Comparison of ENCODE assay signal across 24 cellular contexts in genomic region chr11:50178732-50179131, GRCh38.
"Had no signal": no experiment of that assay in that cellular context is flagged by ENCODE, and none has a peak within 500 bp of the region (broad histone marks: within the 10 kb centered on the region; RNA-seq: fewer than 3 reads in every experiment).

No MANE protein-coding gene starts in this region.

- H3K36me3 ChIP-seq: gastrocnemius medialis, left lung, lower lobe of right lung, spleen, thoracic aorta, uterus had no signal

- H3K27me3 Mint-ChIP-seq: activated naive CD4-positive, alpha-beta T cell treated with anti-CD3 and anti-CD28 coated beads, Interleukin-2, amount 10 ng/mL, durations not matched to agents 7 days and 5 days; naive thymus-derived CD8-positive, alpha-beta T cell; T-helper 17 cell had no signal

- H3K4me1 Mint-ChIP-seq: activated naive CD4-positive, alpha-beta T cell treated with anti-CD3 and anti-CD28 coated beads, Interleukin-2, amount 10 ng/mL, durations not matched to agents 7 days and 5 days; naive thymus-derived CD8-positive, alpha-beta T cell; T-helper 17 cell had no signal

- H3K27me3 ChIP-seq: gastrocnemius medialis, left lung, spleen, uterus had no signal

- H3K4me3 ChIP-seq: gastrocnemius medialis, left lung, lower lobe of right lung, spleen, thoracic aorta, uterus had no signal

- H3K27ac Mint-ChIP-seq: activated naive CD4-positive, alpha-beta T cell treated with anti-CD3 and anti-CD28 coated beads, Interleukin-2, amount 10 ng/mL, durations not matched to agents 7 days and 5 days; naive thymus-derived CD8-positive, alpha-beta T cell; T-helper 17 cell had no signal

- FAIRE-seq: endometrium, islet of Langerhans had no signal

- ATAC-seq: gastrocnemius medialis, left lung, lower lobe of right lung, right cardiac atrium, SK-N-SH treated with all-trans-retinoic acid at 6 μM for 48 hours, T-helper 17 cell had no signal

- DNase-seq: activated CD4-positive, alpha-beta T cell treated with anti-CD3 and anti-CD28 coated beads, Interleukin-2, amount 50 U/mL, for 48 hours; activated effector memory CD4-positive, alpha-beta T cell treated with anti-CD3 and anti-CD28 coated beads, Interleukin-2, amount 50 U/mL, for 16 hours; activated naive CD4-positive, alpha-beta T cell treated with anti-CD3 and anti-CD28 coated beads, Interleukin-2, amount 10 ng/mL, durations not matched to agents 7 days and 5 days; dermis blood vessel endothelial cell; effector CD4-positive, alpha-beta T cell; erythroblast; gastrocnemius medialis; glutamatergic neuron; left lung; lower lobe of right lung; mesenchymal stem cell; posterior cingulate gyrus; right cardiac atrium; spleen; stimulated activated naive CD4-positive, alpha-beta T cell treated with Interleukin-2 at 50 U/mL for 16 hours; T-helper 17 cell; T1000; trophoblast cell; uterus had no signal

- H3K36me3 Mint-ChIP-seq: activated naive CD4-positive, alpha-beta T cell treated with anti-CD3 and anti-CD28 coated beads, Interleukin-2, amount 10 ng/mL, durations not matched to agents 7 days and 5 days had no signal

- H3K9me3 ChIP-seq: gastrocnemius medialis, lower lobe of right lung, thoracic aorta, uterus had no signal

- H3K27ac ChIP-seq: gastrocnemius medialis, left lung, lower lobe of right lung, spleen, thoracic aorta, uterus had no signal

- H3K4me1 ChIP-seq: gastrocnemius medialis, left lung, lower lobe of right lung, spleen, uterus had no signal

- H3K4me3 Mint-ChIP-seq: activated naive CD4-positive, alpha-beta T cell treated with anti-CD3 and anti-CD28 coated beads, Interleukin-2, amount 10 ng/mL, durations not matched to agents 7 days and 5 days; naive thymus-derived CD8-positive, alpha-beta T cell; T-helper 17 cell had no signal
